Comparison of ENCODE assay signal across 11 cellular contexts in the genomic region with DNA sequence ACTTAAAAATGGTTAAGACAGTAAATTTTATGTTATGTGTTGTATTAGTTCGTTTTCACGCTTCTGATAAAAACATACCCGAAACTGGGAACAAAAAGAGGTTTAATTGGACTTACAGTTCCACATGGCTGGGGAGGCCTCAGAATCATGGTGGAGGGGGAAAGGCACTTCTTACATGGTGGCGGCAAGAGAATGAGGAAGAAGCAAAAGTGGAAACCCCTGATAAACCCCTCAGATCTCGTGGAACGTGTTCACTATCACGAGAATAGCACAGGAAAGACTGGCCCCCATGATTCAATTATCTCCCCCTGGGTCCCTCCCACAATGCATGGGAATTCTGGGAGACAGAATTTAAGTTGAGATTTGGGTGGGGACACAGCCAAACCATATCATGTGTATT. TPM values are rescaled to one million over a fixed set of nuclear protein-coding genes. Genes with fewer than 3 reads are reported as not detected.
"Had no signal": no experiment of that assay in that cellular context is flagged by ENCODE, and none has a peak within 500 bp of the region (broad histone marks: within the 10 kb centered on the region; RNA-seq: fewer than 3 reads in every experiment).

No MANE protein-coding gene starts in this region.

RNA-seq across cellular contexts. Expression of a gene that starts 18.3 kb away (rescaled TPM):
- total RNA-seq: OCI-LY7, PC-3, PC-9, Peyer's patch, Right ventricle myocardium inferior, Right ventricle myocardium superior, RPMI7951, SJCRH30, SJSA1, SK-MEL-5 had no signal
- polyA plus RNA-seq: SK-N-SH had no signal

RNA-seq across cellular contexts. Expression of a gene that starts 25.7 kb away (rescaled TPM):
- total RNA-seq: OCI-LY7, PC-3, PC-9, Right ventricle myocardium inferior, Right ventricle myocardium superior, RPMI7951, SJSA1, SK-MEL-5 had no signal
- polyA plus RNA-seq: SK-N-SH had no signal

RNA-seq across cellular contexts. Expression of a gene that starts 39.6 kb away (rescaled TPM):
- total RNA-seq: OCI-LY7, PC-3, PC-9, Peyer's patch, Right ventricle myocardium inferior, Right ventricle myocardium superior, RPMI7951, SJCRH30, SJSA1, SK-MEL-5 had no signal
- polyA plus RNA-seq: SK-N-SH had no signal
